Comparison of ENCODE assay signal across 1 cellular context in the genomic region with DNA sequence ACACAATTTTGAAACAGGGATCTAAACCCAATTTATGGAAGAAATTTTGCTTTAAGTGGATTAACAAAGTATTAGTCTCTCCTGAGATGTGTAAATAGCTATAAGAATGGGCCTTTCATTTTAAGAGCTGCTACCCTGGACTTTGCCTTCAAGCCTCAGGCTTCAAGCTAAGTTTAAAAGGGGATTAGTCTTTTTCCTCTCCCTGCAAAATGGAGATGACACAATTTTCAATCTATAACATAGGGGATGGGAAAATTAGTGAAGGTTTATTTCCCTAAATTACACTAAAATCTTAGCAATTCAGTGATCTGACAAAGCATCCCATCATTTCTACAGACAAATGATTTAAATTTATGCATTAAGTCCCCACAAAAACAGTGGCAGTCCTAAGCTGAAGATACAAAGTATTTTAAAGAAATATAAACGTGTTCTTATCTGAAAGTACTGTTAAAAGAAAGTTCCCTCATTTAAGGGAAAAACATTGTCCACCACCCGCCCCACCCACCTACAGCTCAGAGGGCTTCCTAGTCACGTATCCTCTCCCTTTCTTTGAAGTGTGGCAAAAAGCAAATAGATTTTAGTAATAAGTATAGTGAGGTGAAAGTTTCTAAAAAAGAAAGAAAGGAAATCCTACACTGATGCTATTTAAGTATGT.
TF ChIP-seq lines count a peak whose summit lies in the region.

No MANE protein-coding gene starts in this region.

TF ChIP-seq in HepG2, 621 proteins besides CTCF, POLR2A, EP300 and RAD21 (continued from another document and continues in another):
- TF ChIP-seq NKX3-1 (CRISPR knock-in tag; IDR thresholded peaks at IDR 0.05): no peak; the same call in 1 of the 2 replicates
- TF ChIP-seq KMT2A (CRISPR knock-in tag; IDR thresholded peaks at IDR 0.05): no peak
- TF ChIP-seq, protein P1, sequence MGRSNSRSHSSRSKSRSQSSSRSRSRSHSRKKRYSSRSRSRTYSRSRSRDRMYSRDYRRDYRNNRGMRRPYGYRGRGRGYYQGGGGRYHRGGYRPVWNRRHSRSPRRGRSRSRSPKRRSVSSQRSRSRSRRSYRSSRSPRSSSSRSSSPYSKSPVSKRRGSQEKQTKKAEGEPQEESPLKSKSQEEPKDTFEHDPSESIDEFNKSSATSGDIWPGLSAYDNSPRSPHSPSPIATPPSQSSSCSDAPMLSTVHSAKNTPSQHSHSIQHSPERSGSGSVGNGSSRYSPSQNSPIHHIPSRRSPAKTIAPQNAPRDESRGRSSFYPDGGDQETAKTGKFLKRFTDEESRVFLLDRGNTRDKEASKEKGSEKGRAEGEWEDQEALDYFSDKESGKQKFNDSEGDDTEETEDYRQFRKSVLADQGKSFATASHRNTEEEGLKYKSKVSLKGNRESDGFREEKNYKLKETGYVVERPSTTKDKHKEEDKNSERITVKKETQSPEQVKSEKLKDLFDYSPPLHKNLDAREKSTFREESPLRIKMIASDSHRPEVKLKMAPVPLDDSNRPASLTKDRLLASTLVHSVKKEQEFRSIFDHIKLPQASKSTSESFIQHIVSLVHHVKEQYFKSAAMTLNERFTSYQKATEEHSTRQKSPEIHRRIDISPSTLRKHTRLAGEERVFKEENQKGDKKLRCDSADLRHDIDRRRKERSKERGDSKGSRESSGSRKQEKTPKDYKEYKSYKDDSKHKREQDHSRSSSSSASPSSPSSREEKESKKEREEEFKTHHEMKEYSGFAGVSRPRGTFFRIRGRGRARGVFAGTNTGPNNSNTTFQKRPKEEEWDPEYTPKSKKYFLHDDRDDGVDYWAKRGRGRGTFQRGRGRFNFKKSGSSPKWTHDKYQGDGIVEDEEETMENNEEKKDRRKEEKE (IDR thresholded peaks at IDR 0.05): no peak
- TF ChIP-seq YY1 (IDR thresholded peaks at IDR 0.05; ENCODE audit: insufficient read depth, insufficient replicate concordance, low read depth, low read length): peak; percentile 27
- TF ChIP-seq, protein P2, sequence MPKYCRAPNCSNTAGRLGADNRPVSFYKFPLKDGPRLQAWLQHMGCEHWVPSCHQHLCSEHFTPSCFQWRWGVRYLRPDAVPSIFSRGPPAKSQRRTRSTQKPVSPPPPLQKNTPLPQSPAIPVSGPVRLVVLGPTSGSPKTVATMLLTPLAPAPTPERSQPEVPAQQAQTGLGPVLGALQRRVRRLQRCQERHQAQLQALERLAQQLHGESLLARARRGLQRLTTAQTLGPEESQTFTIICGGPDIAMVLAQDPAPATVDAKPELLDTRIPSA (CRISPR knock-in tag; IDR thresholded peaks at IDR 0.05; ENCODE audit: borderline replicate concordance): no peak
- no peak; the same call in 1 of the 2 replicates for TF ChIP-seq THYN1 (CRISPR knock-in tag; IDR thresholded peaks at IDR 0.05; ENCODE audit: borderline replicate concordance, low read depth)
- TF ChIP-seq ZC3H13 (CRISPR knock-in tag; IDR thresholded peaks at IDR 0.05): no peak
- no peak for TF ChIP-seq CCAR2 (optimal IDR thresholded peaks at IDR 0.05; ENCODE audit: low read depth, low read length)
- TF ChIP-seq ZZZ3 (CRISPR knock-in tag; IDR thresholded peaks at IDR 0.05; ENCODE audit: borderline replicate concordance): no peak
- TF ChIP-seq, protein P3, sequence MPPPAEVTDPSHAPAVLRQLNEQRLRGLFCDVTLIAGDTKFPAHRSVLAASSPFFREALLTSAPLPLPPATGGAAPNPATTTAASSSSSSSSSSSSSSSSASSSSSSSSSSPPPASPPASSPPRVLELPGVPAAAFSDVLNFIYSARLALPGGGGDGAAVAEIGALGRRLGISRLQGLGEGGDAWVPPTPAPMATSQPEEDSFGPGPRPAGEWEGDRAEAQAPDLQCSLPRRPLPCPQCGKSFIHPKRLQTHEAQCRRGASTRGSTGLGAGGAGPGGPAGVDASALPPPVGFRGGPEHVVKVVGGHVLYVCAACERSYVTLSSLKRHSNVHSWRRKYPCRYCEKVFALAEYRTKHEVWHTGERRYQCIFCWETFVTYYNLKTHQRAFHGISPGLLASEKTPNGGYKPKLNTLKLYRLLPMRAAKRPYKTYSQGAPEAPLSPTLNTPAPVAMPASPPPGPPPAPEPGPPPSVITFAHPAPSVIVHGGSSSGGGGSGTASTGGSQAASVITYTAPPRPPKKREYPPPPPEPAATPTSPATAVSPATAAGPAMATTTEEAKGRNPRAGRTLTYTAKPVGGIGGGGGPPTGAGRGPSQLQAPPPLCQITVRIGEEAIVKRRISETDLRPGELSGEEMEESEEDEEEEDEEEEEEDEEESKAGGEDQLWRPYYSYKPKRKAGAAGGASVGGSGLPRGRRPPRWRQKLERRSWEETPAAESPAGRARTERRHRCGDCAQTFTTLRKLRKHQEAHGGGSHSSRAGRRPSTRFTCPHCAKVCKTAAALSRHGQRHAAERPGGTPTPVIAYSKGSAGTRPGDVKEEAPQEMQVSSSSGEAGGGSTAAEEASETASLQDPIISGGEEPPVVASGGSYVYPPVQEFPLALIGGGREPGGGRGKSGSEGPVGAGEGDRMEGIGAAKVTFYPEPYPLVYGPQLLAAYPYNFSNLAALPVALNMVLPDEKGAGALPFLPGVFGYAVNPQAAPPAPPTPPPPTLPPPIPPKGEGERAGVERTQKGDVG (CRISPR knock-in tag; IDR thresholded peaks at IDR 0.05; ENCODE audit: borderline replicate concordance): no peak
- TF ChIP-seq ZNF256 (CRISPR knock-in tag; conservative IDR thresholded peaks at IDR 0.05): no peak
- no peak for TF ChIP-seq KLF13 (CRISPR knock-in tag; IDR thresholded peaks at IDR 0.05)
- no peak for TF ChIP-seq KAT7 (CRISPR knock-in tag; IDR thresholded peaks at IDR 0.05; ENCODE audit: borderline replicate concordance)
- TF ChIP-seq DNMT3B (CRISPR knock-in tag; conservative IDR thresholded peaks at IDR 0.05): 0 out of 2 replicates have a peak, but pooled peaks have one; percentile 40
- peak; percentile 45; the same call in 1 of the 2 replicates for TF ChIP-seq HOXA3 (CRISPR knock-in tag; IDR thresholded peaks at IDR 0.05)
- no peak for TF ChIP-seq ZNF619 (CRISPR knock-in tag; IDR thresholded peaks at IDR 0.05)
- TF ChIP-seq, protein P4, sequence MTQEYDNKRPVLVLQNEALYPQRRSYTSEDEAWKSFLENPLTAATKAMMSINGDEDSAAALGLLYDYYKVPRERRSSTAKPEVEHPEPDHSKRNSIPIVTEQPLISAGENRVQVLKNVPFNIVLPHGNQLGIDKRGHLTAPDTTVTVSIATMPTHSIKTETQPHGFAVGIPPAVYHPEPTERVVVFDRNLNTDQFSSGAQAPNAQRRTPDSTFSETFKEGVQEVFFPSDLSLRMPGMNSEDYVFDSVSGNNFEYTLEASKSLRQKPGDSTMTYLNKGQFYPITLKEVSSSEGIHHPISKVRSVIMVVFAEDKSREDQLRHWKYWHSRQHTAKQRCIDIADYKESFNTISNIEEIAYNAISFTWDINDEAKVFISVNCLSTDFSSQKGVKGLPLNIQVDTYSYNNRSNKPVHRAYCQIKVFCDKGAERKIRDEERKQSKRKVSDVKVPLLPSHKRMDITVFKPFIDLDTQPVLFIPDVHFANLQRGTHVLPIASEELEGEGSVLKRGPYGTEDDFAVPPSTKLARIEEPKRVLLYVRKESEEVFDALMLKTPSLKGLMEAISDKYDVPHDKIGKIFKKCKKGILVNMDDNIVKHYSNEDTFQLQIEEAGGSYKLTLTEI (CRISPR knock-in tag; conservative IDR thresholded peaks at IDR 0.05): no peak
- no peak for TF ChIP-seq ZNF367 (CRISPR knock-in tag; IDR thresholded peaks at IDR 0.05; ENCODE audit: borderline replicate concordance)
- no peak for TF ChIP-seq ZNF605 (CRISPR knock-in tag; IDR thresholded peaks at IDR 0.05)
- TF ChIP-seq ZNF17 (CRISPR knock-in tag; IDR thresholded peaks at IDR 0.05): no peak
- TF ChIP-seq PHF5A (CRISPR knock-in tag; IDR thresholded peaks at IDR 0.05; ENCODE audit: low read depth, unreplicated experiment): peak; percentile 51
- TF ChIP-seq CHCHD3 (CRISPR knock-in tag; IDR thresholded peaks at IDR 0.05): no peak
- TF ChIP-seq NFYB (CRISPR knock-in tag; IDR thresholded peaks at IDR 0.05): no peak
- no peak for TF ChIP-seq ZBTB42 (CRISPR knock-in tag; IDR thresholded peaks at IDR 0.05)
- TF ChIP-seq ZNF841 (CRISPR knock-in tag; IDR thresholded peaks at IDR 0.05; ENCODE audit: borderline replicate concordance): no peak
- TF ChIP-seq, protein P5, sequence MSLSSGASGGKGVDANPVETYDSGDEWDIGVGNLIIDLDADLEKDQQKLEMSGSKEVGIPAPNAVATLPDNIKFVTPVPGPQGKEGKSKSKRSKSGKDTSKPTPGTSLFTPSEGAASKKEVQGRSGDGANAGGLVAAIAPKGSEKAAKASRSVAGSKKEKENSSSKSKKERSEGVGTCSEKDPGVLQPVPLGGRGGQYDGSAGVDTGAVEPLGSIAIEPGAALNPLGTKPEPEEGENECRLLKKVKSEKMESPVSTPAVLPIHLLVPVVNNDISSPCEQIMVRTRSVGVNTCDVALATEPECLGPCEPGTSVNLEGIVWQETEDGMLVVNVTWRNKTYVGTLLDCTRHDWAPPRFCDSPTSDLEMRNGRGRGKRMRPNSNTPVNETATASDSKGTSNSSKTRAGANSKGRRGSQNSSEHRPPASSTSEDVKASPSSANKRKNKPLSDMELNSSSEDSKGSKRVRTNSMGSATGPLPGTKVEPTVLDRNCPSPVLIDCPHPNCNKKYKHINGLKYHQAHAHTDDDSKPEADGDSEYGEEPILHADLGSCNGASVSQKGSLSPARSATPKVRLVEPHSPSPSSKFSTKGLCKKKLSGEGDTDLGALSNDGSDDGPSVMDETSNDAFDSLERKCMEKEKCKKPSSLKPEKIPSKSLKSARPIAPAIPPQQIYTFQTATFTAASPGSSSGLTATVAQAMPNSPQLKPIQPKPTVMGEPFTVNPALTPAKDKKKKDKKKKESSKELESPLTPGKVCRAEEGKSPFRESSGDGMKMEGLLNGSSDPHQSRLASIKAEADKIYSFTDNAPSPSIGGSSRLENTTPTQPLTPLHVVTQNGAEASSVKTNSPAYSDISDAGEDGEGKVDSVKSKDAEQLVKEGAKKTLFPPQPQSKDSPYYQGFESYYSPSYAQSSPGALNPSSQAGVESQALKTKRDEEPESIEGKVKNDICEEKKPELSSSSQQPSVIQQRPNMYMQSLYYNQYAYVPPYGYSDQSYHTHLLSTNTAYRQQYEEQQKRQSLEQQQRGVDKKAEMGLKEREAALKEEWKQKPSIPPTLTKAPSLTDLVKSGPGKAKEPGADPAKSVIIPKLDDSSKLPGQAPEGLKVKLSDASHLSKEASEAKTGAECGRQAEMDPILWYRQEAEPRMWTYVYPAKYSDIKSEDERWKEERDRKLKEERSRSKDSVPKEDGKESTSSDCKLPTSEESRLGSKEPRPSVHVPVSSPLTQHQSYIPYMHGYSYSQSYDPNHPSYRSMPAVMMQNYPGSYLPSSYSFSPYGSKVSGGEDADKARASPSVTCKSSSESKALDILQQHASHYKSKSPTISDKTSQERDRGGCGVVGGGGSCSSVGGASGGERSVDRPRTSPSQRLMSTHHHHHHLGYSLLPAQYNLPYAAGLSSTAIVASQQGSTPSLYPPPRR (CRISPR knock-in tag; IDR thresholded peaks at IDR 0.05; ENCODE audit: borderline replicate concordance): peak; percentile 85; the same call in 1 of the 2 replicates
- TF ChIP-seq, protein P6, sequence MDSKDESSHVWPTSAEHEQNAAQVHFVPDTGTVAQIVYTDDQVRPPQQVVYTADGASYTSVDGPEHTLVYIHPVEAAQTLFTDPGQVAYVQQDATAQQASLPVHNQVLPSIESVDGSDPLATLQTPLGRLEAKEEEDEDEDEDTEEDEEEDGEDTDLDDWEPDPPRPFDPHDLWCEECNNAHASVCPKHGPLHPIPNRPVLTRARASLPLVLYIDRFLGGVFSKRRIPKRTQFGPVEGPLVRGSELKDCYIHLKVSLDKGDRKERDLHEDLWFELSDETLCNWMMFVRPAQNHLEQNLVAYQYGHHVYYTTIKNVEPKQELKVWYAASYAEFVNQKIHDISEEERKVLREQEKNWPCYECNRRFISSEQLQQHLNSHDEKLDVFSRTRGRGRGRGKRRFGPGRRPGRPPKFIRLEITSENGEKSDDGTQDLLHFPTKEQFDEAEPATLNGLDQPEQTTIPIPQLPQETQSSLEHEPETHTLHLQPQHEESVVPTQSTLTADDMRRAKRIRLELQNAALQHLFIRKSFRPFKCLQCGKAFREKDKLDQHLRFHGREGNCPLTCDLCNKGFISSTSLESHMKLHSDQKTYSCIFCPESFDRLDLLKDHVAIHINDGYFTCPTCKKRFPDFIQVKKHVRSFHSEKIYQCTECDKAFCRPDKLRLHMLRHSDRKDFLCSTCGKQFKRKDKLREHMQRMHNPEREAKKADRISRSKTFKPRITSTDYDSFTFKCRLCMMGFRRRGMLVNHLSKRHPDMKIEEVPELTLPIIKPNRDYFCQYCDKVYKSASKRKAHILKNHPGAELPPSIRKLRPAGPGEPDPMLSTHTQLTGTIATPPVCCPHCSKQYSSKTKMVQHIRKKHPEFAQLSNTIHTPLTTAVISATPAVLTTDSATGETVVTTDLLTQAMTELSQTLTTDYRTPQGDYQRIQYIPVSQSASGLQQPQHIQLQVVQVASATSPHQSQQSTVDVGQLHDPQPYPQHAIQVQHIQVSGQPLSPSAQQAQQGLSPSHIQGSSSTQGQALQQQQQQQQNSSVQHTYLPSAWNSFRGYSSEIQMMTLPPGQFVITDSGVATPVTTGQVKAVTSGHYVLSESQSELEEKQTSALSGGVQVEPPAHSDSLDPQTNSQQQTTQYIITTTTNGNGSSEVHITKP (CRISPR knock-in tag; IDR thresholded peaks at IDR 0.05; ENCODE audit: low read depth): no peak
- TF ChIP-seq ZNF432 (CRISPR knock-in tag; IDR thresholded peaks at IDR 0.05; ENCODE audit: borderline replicate concordance): no peak
- TF ChIP-seq, protein P7, sequence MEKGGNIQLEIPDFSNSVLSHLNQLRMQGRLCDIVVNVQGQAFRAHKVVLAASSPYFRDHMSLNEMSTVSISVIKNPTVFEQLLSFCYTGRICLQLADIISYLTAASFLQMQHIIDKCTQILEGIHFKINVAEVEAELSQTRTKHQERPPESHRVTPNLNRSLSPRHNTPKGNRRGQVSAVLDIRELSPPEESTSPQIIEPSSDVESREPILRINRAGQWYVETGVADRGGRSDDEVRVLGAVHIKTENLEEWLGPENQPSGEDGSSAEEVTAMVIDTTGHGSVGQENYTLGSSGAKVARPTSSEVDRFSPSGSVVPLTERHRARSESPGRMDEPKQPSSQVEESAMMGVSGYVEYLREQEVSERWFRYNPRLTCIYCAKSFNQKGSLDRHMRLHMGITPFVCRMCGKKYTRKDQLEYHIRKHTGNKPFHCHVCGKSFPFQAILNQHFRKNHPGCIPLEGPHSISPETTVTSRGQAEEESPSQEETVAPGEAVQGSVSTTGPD (CRISPR knock-in tag; IDR thresholded peaks at IDR 0.05): no peak
- TF ChIP-seq KLF9 (CRISPR knock-in tag; IDR thresholded peaks at IDR 0.05; ENCODE audit: low read depth): no peak
- no peak for TF ChIP-seq NFE2 (CRISPR knock-in tag; IDR thresholded peaks at IDR 0.05)
- TF ChIP-seq, protein P8, sequence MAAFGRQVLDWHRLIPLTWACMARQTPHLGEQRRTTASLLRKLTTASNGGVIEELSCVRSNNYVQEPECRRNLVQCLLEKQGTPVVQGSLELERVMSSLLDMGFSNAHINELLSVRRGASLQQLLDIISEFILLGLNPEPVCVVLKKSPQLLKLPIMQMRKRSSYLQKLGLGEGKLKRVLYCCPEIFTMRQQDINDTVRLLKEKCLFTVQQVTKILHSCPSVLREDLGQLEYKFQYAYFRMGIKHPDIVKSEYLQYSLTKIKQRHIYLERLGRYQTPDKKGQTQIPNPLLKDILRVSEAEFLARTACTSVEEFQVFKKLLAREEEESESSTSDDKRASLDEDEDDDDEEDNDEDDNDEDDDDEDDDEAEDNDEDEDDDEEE (CRISPR knock-in tag; IDR thresholded peaks at IDR 0.05): no peak
- TF ChIP-seq, protein P9, sequence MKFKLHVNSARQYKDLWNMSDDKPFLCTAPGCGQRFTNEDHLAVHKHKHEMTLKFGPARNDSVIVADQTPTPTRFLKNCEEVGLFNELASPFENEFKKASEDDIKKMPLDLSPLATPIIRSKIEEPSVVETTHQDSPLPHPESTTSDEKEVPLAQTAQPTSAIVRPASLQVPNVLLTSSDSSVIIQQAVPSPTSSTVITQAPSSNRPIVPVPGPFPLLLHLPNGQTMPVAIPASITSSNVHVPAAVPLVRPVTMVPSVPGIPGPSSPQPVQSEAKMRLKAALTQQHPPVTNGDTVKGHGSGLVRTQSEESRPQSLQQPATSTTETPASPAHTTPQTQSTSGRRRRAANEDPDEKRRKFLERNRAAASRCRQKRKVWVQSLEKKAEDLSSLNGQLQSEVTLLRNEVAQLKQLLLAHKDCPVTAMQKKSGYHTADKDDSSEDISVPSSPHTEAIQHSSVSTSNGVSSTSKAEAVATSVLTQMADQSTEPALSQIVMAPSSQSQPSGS (CRISPR knock-in tag; IDR thresholded peaks at IDR 0.05): 0 out of 2 replicates have a peak, but pooled peaks have one; percentile 13
